In genomic region chr19:38843175-38843758, GRCh38 we compare ENCODE assay signal across 1 cellular context.
TF ChIP-seq lines count a peak whose summit lies in the region.

No MANE protein-coding gene starts in this region.

TF ChIP-seq in HepG2, 621 proteins besides CTCF, POLR2A, EP300 and RAD21:
- TF ChIP-seq AGO2 (optimal IDR thresholded peaks at IDR 0.05; ENCODE audit: low read depth, low read length) (peak; percentile 23), ZNF354B (CRISPR knock-in tag; IDR thresholded peaks at IDR 0.05) (no peak)
